In genomic region chr19:18098891-18099622, GRCh38 we compare ENCODE assay signal across 1 cellular context.
TF ChIP-seq lines count a peak whose summit lies in the region.

No MANE protein-coding gene starts in this region.

TF ChIP-seq in HepG2, 621 proteins besides CTCF, POLR2A, EP300 and RAD21:
- TF ChIP-seq ZNF768 (CRISPR knock-in tag; IDR thresholded peaks at IDR 0.05) (peak; percentile 80; the same call in 1 of the 2 replicates), ZZZ3 (CRISPR knock-in tag; IDR thresholded peaks at IDR 0.05; ENCODE audit: borderline replicate concordance) (no peak), ZBTB8A (CRISPR knock-in tag; IDR thresholded peaks at IDR 0.05; ENCODE audit: borderline replicate concordance, low read depth) (no peak), PPARG (CRISPR knock-in tag; conservative IDR thresholded peaks at IDR 0.05) (no peak), MBD4 (IDR thresholded peaks at IDR 0.05; ENCODE audit: borderline replicate concordance, low read length) (no peak)
TF ChIP-seq in HepG2: peak in this region for 1.
